In the genomic region with DNA sequence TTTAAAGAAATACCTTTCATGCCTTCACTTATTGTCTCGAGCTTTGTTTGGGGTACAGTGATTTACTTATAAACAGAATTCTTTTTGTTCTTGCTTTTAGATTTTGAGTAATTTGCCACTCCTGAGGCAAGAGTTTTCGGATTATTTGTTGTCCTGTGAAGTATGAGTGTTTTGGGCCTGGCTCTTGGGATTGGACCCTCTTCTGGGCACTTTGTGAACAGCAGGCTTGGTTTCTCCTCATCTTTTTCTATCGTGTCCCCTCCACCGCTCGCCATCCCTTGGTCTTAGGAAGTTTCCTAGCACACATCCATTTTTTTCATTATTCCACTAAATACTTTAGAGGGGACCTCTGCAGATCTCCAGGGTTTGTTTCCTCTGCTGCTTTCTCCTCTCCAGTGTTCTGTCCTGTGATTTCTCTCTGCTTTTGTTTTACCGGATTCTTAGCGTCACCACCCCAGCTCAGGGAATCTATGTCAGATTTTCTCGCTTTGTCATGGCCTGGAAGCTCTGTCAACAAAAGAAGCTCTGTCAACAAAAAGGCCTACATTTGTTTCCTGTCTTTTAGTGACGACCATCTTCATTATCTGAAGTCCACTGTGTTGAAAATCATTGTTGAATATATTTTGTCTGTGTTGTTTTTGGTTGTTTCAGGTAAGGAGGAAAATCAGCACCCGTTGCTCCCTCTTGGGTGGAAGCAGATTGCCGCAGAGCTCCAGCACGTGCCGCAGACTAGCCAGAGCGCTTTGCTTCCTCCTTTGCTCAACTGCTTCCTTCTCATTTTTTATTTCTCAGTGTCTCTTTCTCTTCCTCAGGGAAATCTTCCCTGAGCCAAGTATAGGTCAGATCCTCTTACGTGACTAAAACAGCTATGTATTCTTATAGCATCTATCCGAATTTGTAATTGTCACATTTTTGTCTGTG, we compare ENCODE assay signal across 11 cellular contexts. TPM values are rescaled to one million over a fixed set of nuclear protein-coding genes. Genes with fewer than 3 reads are reported as not detected.
DNase-seq lines count a peak whose midpoint lies in the region; ATAC-seq and TF ChIP-seq lines count a peak whose summit lies in the region.
"Had no signal": no experiment of that assay in that cellular context is flagged by ENCODE, and none has a peak within 500 bp of the region (broad histone marks: within the 10 kb centered on the region; RNA-seq: fewer than 3 reads in every experiment).

No MANE protein-coding gene starts in this region.

- peaks cover 13% of the 10 kb centered on the region for H3K27me3 Mint-ChIP-seq in type B pancreatic cell
- H3K27me3 Mint-ChIP-seq in activated T-cell treated with anti-CD3 and anti-CD28 coated beads, Interleukin-2, amount 50 U/mL, for 24 hours, result peaks cover 30% of the 10 kb centered on the region

- 62 to 70% (median 65%) methylated on average over 16 of the region's 16 CpGs for WGBS in heart left ventricle, 4 donors

- H3K27me3 ChIP-seq in cardiac muscle cell, result peaks cover 9% of the 10 kb centered on the region
- H3K27me3 ChIP-seq in heart left ventricle, result peaks cover 0 to 17% (median 0%) of the 10 kb centered on the region in 9 donors
- no peaks in the 10 kb centered on the region; the same call in 1 of the 2 replicates for H3K27me3 ChIP-seq in Panc1 (ENCODE audit: control insufficient read depth, insufficient read depth, low read length)

- CTCF ChIA-PET in Panc1 (lab: Charles Lee), result interaction anchor here (0.6 kb wide), 1 partner anchor 1117 kb away, joined by 8 read pairs; no protein-coding TSS in a partner anchor

- POLR2A ChIA-PET in Panc1 (lab: Charles Lee), result no interaction called here

- no TSS peak for BruUV-seq in Panc1 (replicated peaks; lab: Mats Ljungman, UMichigan)

- intact Hi-C loops in heart left ventricle (cut with DNase I) (no loop called here), Panc1 (cut with micrococcal nuclease; ENCODE audit: unreplicated experiment) (no loop called here)

- in situ Hi-C loops in Panc1 (cut with HindIII; ENCODE audit: low pct_unique_long_range_greater_than_20kb, low sequenced_read_pairs), result no loop called here

- H3K27ac Mint-ChIP-seq in type B pancreatic cell, result no peak overlapping the region
- H3K27ac Mint-ChIP-seq in activated T-cell treated with anti-CD3 and anti-CD28 coated beads, Interleukin-2, amount 50 U/mL, for 24 hours, result no peak overlapping the region

- H3K4me1 Mint-ChIP-seq in type B pancreatic cell (ENCODE audit: unreplicated experiment), result peaks cover 6% of the 10 kb centered on the region
- H3K4me1 Mint-ChIP-seq in activated T-cell treated with anti-CD3 and anti-CD28 coated beads, Interleukin-2, amount 50 U/mL, for 24 hours (ENCODE audit: low read depth), result no peaks in the 10 kb centered on the region
- H3K4me1 Mint-ChIP-seq: naive B cell had no signal

- no peak for TF ChIP-seq POLR2A in heart left ventricle (IDR thresholded peaks at IDR 0.05)

- H3K36me3 Mint-ChIP-seq in type B pancreatic cell, result no peaks in the 10 kb centered on the region
- no peaks in the 10 kb centered on the region for H3K36me3 Mint-ChIP-seq in activated T-cell treated with anti-CD3 and anti-CD28 coated beads, Interleukin-2, amount 50 U/mL, for 24 hours (ENCODE audit: low read depth)
- H3K36me3 Mint-ChIP-seq: naive B cell had no signal

- H3K9me3 Mint-ChIP-seq in type B pancreatic cell, result no peaks in the 10 kb centered on the region
- no peaks in the 10 kb centered on the region for H3K9me3 Mint-ChIP-seq in activated T-cell treated with anti-CD3 and anti-CD28 coated beads, Interleukin-2, amount 50 U/mL, for 24 hours
- H3K9me3 Mint-ChIP-seq: naive B cell had no signal

- no peaks in the 10 kb centered on the region for H3K4me1 ChIP-seq in cardiac muscle cell (ENCODE audit: low read depth)
- H3K4me1 ChIP-seq in heart left ventricle, result no peaks in the 10 kb centered on the region
- no peaks in the 10 kb centered on the region for H3K4me1 ChIP-seq in Panc1 (ENCODE audit: control insufficient read depth, insufficient read depth, low read length)

- ATAC-seq in heart left ventricle, result no peak
- ATAC-seq in Panc1, result no peak
- no peak for ATAC-seq in GM21526 (IDR thresholded peaks at IDR 0.05; ENCODE audit: low FRiP score, unreplicated experiment)

- H3K4me3 ChIP-seq in cardiac muscle cell (no peak overlapping the region), heart left ventricle (no peak overlapping the region), Panc1 (ENCODE audit: low read depth in 2 of 2, low read length in 2 of 2) (no peak overlapping the region), fibroblast of the aortic adventitia (ENCODE audit: low read depth, low read length) (no peak overlapping the region)

- no peaks in the 10 kb centered on the region for H3K36me3 ChIP-seq in cardiac muscle cell
- no peaks in the 10 kb centered on the region for H3K36me3 ChIP-seq in heart left ventricle
- H3K36me3 ChIP-seq in Panc1 (ENCODE audit: control insufficient read depth, insufficient read depth, low read length), result no peaks in the 10 kb centered on the region

- H3K9me3 ChIP-seq in cardiac muscle cell (ENCODE audit: low read depth), result no peaks in the 10 kb centered on the region
- no peaks in the 10 kb centered on the region for H3K9me3 ChIP-seq in heart left ventricle
- no peaks in the 10 kb centered on the region for H3K9me3 ChIP-seq in Panc1 (ENCODE audit: control insufficient read depth, insufficient read depth, low read depth, low read length)

- no peak overlapping the region for H3K4me3 Mint-ChIP-seq in type B pancreatic cell
- H3K4me3 Mint-ChIP-seq in activated T-cell treated with anti-CD3 and anti-CD28 coated beads, Interleukin-2, amount 50 U/mL, for 24 hours, result no peak overlapping the region
- H3K4me3 Mint-ChIP-seq: naive B cell had no signal

- TF ChIP-seq CTCF in cardiac muscle cell (IDR thresholded peaks at IDR 0.05; ENCODE audit: low read depth, low read length) (peak; percentile 39), heart left ventricle (IDR thresholded peaks at IDR 0.05) (peak in 3 of 12 donors; percentile 8 to 16 (median 16)), Panc1 (IDR thresholded peaks at IDR 0.05) (peak; percentile 66), fibroblast of the aortic adventitia (IDR thresholded peaks at IDR 0.05; ENCODE audit: insufficient read depth, low read length) (peak; percentile 49), type B pancreatic cell (conservative IDR thresholded peaks at IDR 0.05) (peak; percentile 71)

- DNase-seq in cardiac muscle cell (ENCODE audit: low read depth in 1 of 2, low spot score in 1 of 2), result peak; percentile 7 to 23
- no peak for DNase-seq in heart left ventricle
- no peak for DNase-seq in Panc1 (ENCODE audit: low read depth, low spot score)
- peak; percentile 8 for DNase-seq in fibroblast of the aortic adventitia (ENCODE audit: low read depth)
- DNase-seq in type B pancreatic cell (ENCODE audit: extremely low spot score, unreplicated experiment), result no peak
- no peak for DNase-seq in activated T-cell treated with anti-CD3 and anti-CD28 coated beads, Interleukin-2, amount 50 U/mL, for 24 hours
- no peak for DNase-seq in activated CD8-positive, alpha-beta memory T cell treated with anti-CD3 and anti-CD28 coated beads, Interleukin-2, amount 50 U/mL, for 48 hours
- DNase-seq: C1 segment of cervical spinal cord; effector memory CD4-positive, alpha-beta T cell; naive B cell had no signal

- no peak overlapping the region for H3K27ac ChIP-seq in cardiac muscle cell
- no peak overlapping the region for H3K27ac ChIP-seq in heart left ventricle
- H3K27ac ChIP-seq in Panc1 (ENCODE audit: low read length), result no peak overlapping the region

RNA-seq across cellular contexts. Expression of a gene that starts 27.8 kb away (rescaled TPM):
- total RNA-seq in cardiac muscle cell (not detected in 2 replicates), heart left ventricle (not detected), Panc1 (2021; ENCODE audit: unreplicated experiment) (not detected), fibroblast of the aortic adventitia (ENCODE audit: low replicate concordance) (not detected in 2 replicates), type B pancreatic cell (ENCODE audit: low replicate concordance) (not detected in 2 replicates)
- polyA plus RNA-seq in cardiac muscle cell (not detected in 2 replicates), heart left ventricle (not detected)
- not detected for polyA plus RNA-seq in Panc1 (2012; ENCODE audit: insufficient read length)

Comparison
In these comparisons a context has a peak if more than half of its experiments do, and no peak if none do; other contexts are left out.
1. DNase-seq: peak in cardiac muscle cell (2 of 2) and fibroblast of the aortic adventitia (single experiment); none in heart left ventricle (0 of 5), Panc1 (single experiment), type B pancreatic cell (single experiment), activated T-cell treated with anti-CD3 and anti-CD28 coated beads, Interleukin-2, amount 50 U/mL, for 24 hours (single experiment) and activated CD8-positive, alpha-beta memory T cell treated with anti-CD3 and anti-CD28 coated beads, Interleukin-2, amount 50 U/mL, for 48 hours (single experiment).